8 cellular contexts compared by ENCODE assay signal in the genomic region with DNA sequence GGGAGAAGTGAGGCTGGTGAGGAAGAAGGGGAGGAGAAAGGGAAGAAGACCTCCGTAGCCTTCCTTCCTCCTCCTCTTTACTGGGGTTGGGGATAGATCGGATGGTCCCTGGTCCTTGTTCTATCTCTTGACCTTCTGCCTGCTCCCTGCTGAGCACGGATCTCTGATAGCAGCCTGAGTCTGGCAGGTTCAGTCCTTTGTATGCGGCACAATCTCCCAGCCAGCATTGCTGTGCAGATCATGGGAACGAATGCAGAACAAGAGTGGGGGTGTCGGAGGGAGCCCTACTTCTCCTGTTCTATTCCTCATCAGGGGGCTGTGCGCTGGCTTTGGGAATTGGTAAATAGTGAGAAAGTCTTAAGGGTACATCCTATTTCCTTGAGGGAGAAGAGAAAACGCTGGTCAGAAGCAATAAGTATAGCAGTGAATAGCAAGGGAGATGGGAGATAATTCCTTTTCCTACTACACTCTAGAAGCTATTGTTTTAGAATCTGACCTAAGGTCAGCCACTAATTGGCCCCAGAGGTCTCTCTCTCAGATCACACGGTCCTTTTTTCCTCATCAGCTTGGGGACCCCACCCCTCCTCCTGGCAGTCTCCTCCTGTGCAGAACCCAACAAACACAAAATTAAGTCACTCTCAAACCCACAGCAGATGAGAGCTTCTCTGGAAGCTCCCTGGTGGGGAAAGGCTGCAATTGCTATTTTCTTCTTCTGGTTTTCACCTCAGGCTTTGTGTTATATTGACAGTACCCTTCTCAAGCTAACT. TPM values are rescaled to one million over a fixed set of nuclear protein-coding genes. Genes with fewer than 3 reads are reported as not detected.
A peak's percentile ranks its signal among the peaks of the same experiment; 100 is the strongest.
DNase-seq lines count a peak whose midpoint lies in the region; TF ChIP-seq lines count a peak whose summit lies in the region.

No MANE protein-coding gene starts in this region.

- peak; percentile 58 for TF ChIP-seq CTCF in GM12873 (IDR thresholded peaks at IDR 0.05; ENCODE audit: insufficient read depth, low read depth, low read length, missing control alignments)
- TF ChIP-seq CTCF in progenitor cell of endocrine pancreas (IDR thresholded peaks at IDR 0.05; ENCODE audit: unreplicated experiment): peak; percentile 56

- H3K27ac Mint-ChIP-seq in progenitor cell of endocrine pancreas: no peak overlapping the region

- peak; percentile 2 to 11 for DNase-seq in Kasumi-1 (lab: John Stamatoyannopoulos, UW)
- peak; percentile 37 for DNase-seq in dermis blood vessel endothelial cell
- no peak for DNase-seq in progenitor cell of endocrine pancreas (ENCODE audit: low spot score, unreplicated experiment)
- no peak for DNase-seq in amygdala (lab: John Stamatoyannopoulos, UW)
- DNase-seq in stimulated activated naive CD4-positive, alpha-beta T cell treated with Interleukin-2 at 50 U/mL for 16 hours (lab: John Stamatoyannopoulos, UW): no peak
- DNase-seq in cerebellum (ENCODE audit: low spot score): no peak
- DNase-seq in GM19240 (ENCODE audit: insufficient read length, low spot score): no peak

- H3K9me3 Mint-ChIP-seq in progenitor cell of endocrine pancreas (ENCODE audit: low read depth): no peaks in the 10 kb centered on the region

- H3K4me3 Mint-ChIP-seq in progenitor cell of endocrine pancreas (ENCODE audit: low read depth): no peak overlapping the region

- peaks cover 2% of the 10 kb centered on the region for H3K27me3 Mint-ChIP-seq in progenitor cell of endocrine pancreas

- peaks cover 9% of the 10 kb centered on the region for H3K4me1 Mint-ChIP-seq in progenitor cell of endocrine pancreas (ENCODE audit: low read depth)

- no peaks in the 10 kb centered on the region for H3K36me3 Mint-ChIP-seq in progenitor cell of endocrine pancreas (ENCODE audit: insufficient read depth)

RNA-seq across cellular contexts. Expression of gene KL, which starts 41.0 kb away (rescaled TPM):
- total RNA-seq in dermis blood vessel endothelial cell (0.23 and 1.0 TPM in 2 replicates), progenitor cell of endocrine pancreas (0.93 and 1.1 TPM in 2 replicates), cerebellum (1.5 TPM)

Comparison
In these comparisons a context has a peak if more than half of its experiments do, and no peak if none do; other contexts are left out.
1. DNase-seq: peak in Kasumi-1 (2 of 2) and dermis blood vessel endothelial cell (single experiment); none in progenitor cell of endocrine pancreas (single experiment), amygdala (0 of 56), stimulated activated naive CD4-positive, alpha-beta T cell treated with Interleukin-2 at 50 U/mL for 16 hours (single experiment), cerebellum (single experiment) and GM19240 (single experiment).